In the genomic region with DNA sequence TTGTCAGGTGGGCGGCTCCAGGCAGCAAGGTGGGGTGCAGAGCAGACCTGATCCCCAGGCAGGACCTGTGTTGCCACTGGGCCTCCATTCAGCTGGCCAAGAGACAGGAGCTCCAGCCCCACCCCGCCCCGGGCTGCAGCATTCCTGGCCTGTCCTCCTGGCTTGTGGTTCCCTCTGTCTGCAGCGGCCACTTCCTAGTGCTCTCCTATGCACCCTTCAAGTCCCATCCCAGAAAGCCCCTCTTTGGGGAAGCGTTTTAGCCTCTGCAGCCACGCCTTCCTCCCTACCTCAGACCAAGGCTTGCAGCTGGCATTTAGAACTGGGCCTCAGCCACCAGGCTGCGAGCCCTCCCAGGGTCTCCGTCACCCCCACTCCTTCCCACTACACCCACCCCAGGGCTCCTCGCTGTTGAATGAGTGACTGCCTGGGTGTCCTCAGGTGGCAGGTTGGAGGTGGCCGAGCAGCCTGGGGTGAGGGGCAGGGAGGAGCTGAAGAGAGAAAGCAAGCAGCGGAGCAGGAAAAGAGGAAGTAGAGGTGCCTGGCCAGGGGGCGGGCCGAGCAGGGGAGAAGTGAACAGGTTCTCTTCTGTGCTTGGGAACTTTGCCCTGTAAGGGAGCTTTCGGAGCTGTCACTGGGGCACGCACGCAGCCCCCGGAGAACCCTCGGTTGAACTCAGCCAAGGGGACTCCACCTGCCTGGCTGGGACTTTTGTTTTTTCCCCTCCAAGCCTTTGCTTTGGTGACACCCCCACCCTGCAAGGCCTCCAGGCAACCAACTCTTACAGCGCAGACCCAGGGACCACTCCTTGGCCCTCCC, we compare ENCODE assay signal across 8 cellular contexts. TPM values are rescaled to one million over a fixed set of nuclear protein-coding genes. Genes with fewer than 3 reads are reported as not detected.
DNase-seq lines count a peak whose midpoint lies in the region; ATAC-seq, FAIRE-seq and TF ChIP-seq lines count a peak whose summit lies in the region.

No MANE protein-coding gene starts in this region.

- H3K4me1 ChIP-seq in kidney (ENCODE audit: control insufficient read depth in 1 of 2, insufficient read depth in 1 of 2, low read depth in 1 of 2, low read length in 2 of 2) = peaks cover 0 to 36% of the 10 kb centered on the region in 2 donors

- H3K4me3 Mint-ChIP-seq in osteocyte (ENCODE audit: unreplicated experiment) = no peak overlapping the region

- peaks cover 14 to 17% of the 10 kb centered on the region in 2 donors for H3K36me3 ChIP-seq in kidney (ENCODE audit: control insufficient read depth in 1 of 2, insufficient read depth in 2 of 2, low read length in 2 of 2)

- no peaks in the 10 kb centered on the region for H3K9me3 Mint-ChIP-seq in osteocyte (ENCODE audit: unreplicated experiment)

- peak; percentile 28 for ATAC-seq in GM21737 (IDR thresholded peaks at IDR 0.05; ENCODE audit: unreplicated experiment)

- no peaks in the 10 kb centered on the region for H3K27me3 Mint-ChIP-seq in osteocyte (ENCODE audit: unreplicated experiment)

- no peak for FAIRE-seq in kidney (lab: Jason Lieb, UNC)

- peak overlapping the region in 1 of 2 donors; percentile 19 for H3K9ac ChIP-seq in kidney (ENCODE audit: low read length in 2 of 2)

- DNase-seq in GM10266 (ENCODE audit: extremely low spot score) = peak; percentile 79
- peak; percentile 93 for DNase-seq in NAMALWA (ENCODE audit: low spot score)
- DNase-seq in activated naive CD4-positive, alpha-beta T cell treated with Interleukin-2 at 50 U/mL for 16 hours = peak; percentile 56
- DNase-seq in kidney = peak; percentile 90
- DNase-seq in stimulated activated CD8-positive, alpha-beta memory T cell treated with anti-CD3 and anti-CD28 coated beads, Interleukin-12 subunit alpha, Interleukin-12 subunit beta, amount 100 ng/mL, for 4 hours (ENCODE audit: low read depth) = peak; percentile 31
- no peak for DNase-seq in osteocyte (ENCODE audit: extremely low spot score, unreplicated experiment)
- no peak for DNase-seq in 8988T

- no peak overlapping the region for H3K27ac Mint-ChIP-seq in osteocyte (ENCODE audit: unreplicated experiment)

- H3K9me3 ChIP-seq in kidney (ENCODE audit: control insufficient read depth in 1 of 2, low read length in 2 of 2) = no peaks in the 10 kb centered on the region

- intact Hi-C loops in kidney (cut with DNase I) = no loop called here

- H3K4me1 Mint-ChIP-seq in osteocyte (ENCODE audit: unreplicated experiment) = peaks cover 32% of the 10 kb centered on the region

- H3K4me3 ChIP-seq in kidney (ENCODE audit: low read length in 2 of 2) = no peak overlapping the region

- no peak for TF ChIP-seq CTCF in GM10266 (IDR thresholded peaks at IDR 0.05; ENCODE audit: control insufficient read depth, insufficient read depth, low read depth, missing control alignments)
- TF ChIP-seq CTCF in kidney (IDR thresholded peaks at IDR 0.05; ENCODE audit: borderline replicate concordance, extremely low read depth, insufficient read depth) = no peak
- no peak for TF ChIP-seq CTCF in osteocyte (IDR thresholded peaks at IDR 0.05)

- H3K27ac ChIP-seq in kidney (ENCODE audit: low read depth in 2 of 2, low read length in 2 of 2) = peak overlapping the region; percentile 57 to 59

- H3K36me3 Mint-ChIP-seq in osteocyte (ENCODE audit: unreplicated experiment) = peaks cover 15% of the 10 kb centered on the region

RNA-seq across cellular contexts. Expression of a gene that starts 2.3 kb away (rescaled TPM):
- 3,873 TPM for total RNA-seq in kidney
- 2,804 TPM for polyA plus RNA-seq in kidney (ENCODE audit: insufficient read depth, low read depth, low replicate concordance)
- total RNA-seq in osteocyte = 3,263 and 3,275 TPM in 2 replicates

RNA-seq across cellular contexts. Expression of a gene that starts 19.1 kb away (rescaled TPM):
- total RNA-seq in kidney = 11.6 TPM
- polyA plus RNA-seq in kidney (ENCODE audit: insufficient read depth, low read depth, low replicate concordance) = 1.4 TPM
- 15.8 and 18.2 TPM in 2 replicates for total RNA-seq in osteocyte

RNA-seq across cellular contexts. Expression of a gene that starts 59.9 kb away (rescaled TPM):
- 41.8 TPM for total RNA-seq in kidney
- 22.5 TPM for polyA plus RNA-seq in kidney (ENCODE audit: insufficient read depth, low read depth, low replicate concordance)
- 186 and 199 TPM in 2 replicates for total RNA-seq in osteocyte

Comparison
In these comparisons a context has a peak if more than half of its experiments do, and no peak if none do; other contexts are left out.
1. DNase-seq: peak in GM10266 (single experiment), NAMALWA (single experiment), activated naive CD4-positive, alpha-beta T cell treated with Interleukin-2 at 50 U/mL for 16 hours (single experiment), kidney (single experiment) and stimulated activated CD8-positive, alpha-beta memory T cell treated with anti-CD3 and anti-CD28 coated beads, Interleukin-12 subunit alpha, Interleukin-12 subunit beta, amount 100 ng/mL, for 4 hours (single experiment); none in osteocyte (single experiment) and 8988T (single experiment).